In genomic region chr4:83224502-83225197, GRCh38 we compare ENCODE assay signal across 25 cellular contexts.
"Had no signal": no experiment of that assay in that cellular context is flagged by ENCODE, and none has a peak within 500 bp of the region (broad histone marks: within the 10 kb centered on the region; RNA-seq: fewer than 3 reads in every experiment).

No MANE protein-coding gene starts in this region.

- H3K4me3 ChIP-seq: adrenal gland, SJSA1 had no signal

- H3K4me3 Mint-ChIP-seq: activated CD4-positive, alpha-beta memory T cell treated with anti-CD3 and anti-CD28 coated beads for 36 hours; activated naive CD4-positive, alpha-beta T cell treated with anti-CD3 and anti-CD28 coated beads, Interleukin-2, amount 50 U/mL, for 24 hours; activated T-helper 1 cell treated with anti-CD3 and anti-CD28 coated beads, Interleukin-12 subunit alpha, Interleukin-12 subunit beta, Interleukin-2, Interleukin-4 antibody, amounts not matched to agents 30 ng/mL and 10 ng/mL and 1 ng/mL, durations not matched to agents 14 hours and 24 hours and 36 hours; WTC11 had no signal

- H3K27ac Mint-ChIP-seq: activated CD4-positive, alpha-beta memory T cell treated with anti-CD3 and anti-CD28 coated beads for 36 hours; activated T-helper 1 cell treated with anti-CD3 and anti-CD28 coated beads, Interleukin-12 subunit alpha, Interleukin-12 subunit beta, Interleukin-2, Interleukin-4 antibody, amounts not matched to agents 30 ng/mL and 10 ng/mL and 1 ng/mL, durations not matched to agents 14 hours and 24 hours and 36 hours; WTC11 had no signal

- ATAC-seq: PC-3, SK-N-SH treated with all-trans-retinoic acid at 6 μM for 48 hours, WTC11 had no signal

- H3K36me3 Mint-ChIP-seq: activated naive CD4-positive, alpha-beta T cell treated with anti-CD3 and anti-CD28 coated beads, Interleukin-2, amount 50 U/mL, for 24 hours; WTC11 had no signal

- H3K27ac ChIP-seq: adrenal gland, SJSA1 had no signal

- H3K27me3 ChIP-seq: adrenal gland, SJSA1 had no signal

- H3K9me3 Mint-ChIP-seq: activated CD4-positive, alpha-beta memory T cell treated with anti-CD3 and anti-CD28 coated beads for 36 hours; activated naive CD4-positive, alpha-beta T cell treated with anti-CD3 and anti-CD28 coated beads, Interleukin-2, amount 50 U/mL, for 24 hours; WTC11 had no signal

- H3K9me3 ChIP-seq: adrenal gland, SJSA1 had no signal

- DNase-seq: activated CD4-positive, alpha-beta memory T cell treated with anti-CD3 and anti-CD28 coated beads for 36 hours; activated CD4-positive, alpha-beta T cell treated with anti-CD3 and anti-CD28 coated beads for 48 hours; activated CD4-positive, CD25-positive, alpha-beta regulatory T cell treated with anti-CD3 and anti-CD28 coated beads, Interleukin-2, amount 50 U/mL, for 72 hours; activated CD8-positive, alpha-beta memory T cell treated with anti-CD3 and anti-CD28 coated beads, Interleukin-2, amount 50 U/mL, for 4 hours; activated effector memory CD4-positive, alpha-beta T cell treated with Interleukin-2 at 50 U/mL for 16 hours; activated naive CD4-positive, alpha-beta T cell; adrenal gland; anterior cingulate cortex; Karpas-422; MM.1S; NCI-H1105 treated with DMSO at 0.1 percent for 48 hours; NCI-H1436 treated with DMSO at 0.1 percent for 48 hours; NCI-H187; NCI-H2081; NCI-H510A treated with DMSO at 0.1 percent for 48 hours; NCI-H69; NK-92 treated with Interleukin-12 subunit alpha and Interleukin-12 subunit beta, amount 100 ng/mL, for 24 hours; PC-3; SHP77; SW 1271 had no signal

- H3K27me3 Mint-ChIP-seq: activated naive CD4-positive, alpha-beta T cell treated with anti-CD3 and anti-CD28 coated beads, Interleukin-2, amount 50 U/mL, for 24 hours had no signal

- H3K36me3 ChIP-seq: adrenal gland, SJSA1 had no signal
